Comparison of ENCODE assay signal across 1 cellular context in the genomic region with DNA sequence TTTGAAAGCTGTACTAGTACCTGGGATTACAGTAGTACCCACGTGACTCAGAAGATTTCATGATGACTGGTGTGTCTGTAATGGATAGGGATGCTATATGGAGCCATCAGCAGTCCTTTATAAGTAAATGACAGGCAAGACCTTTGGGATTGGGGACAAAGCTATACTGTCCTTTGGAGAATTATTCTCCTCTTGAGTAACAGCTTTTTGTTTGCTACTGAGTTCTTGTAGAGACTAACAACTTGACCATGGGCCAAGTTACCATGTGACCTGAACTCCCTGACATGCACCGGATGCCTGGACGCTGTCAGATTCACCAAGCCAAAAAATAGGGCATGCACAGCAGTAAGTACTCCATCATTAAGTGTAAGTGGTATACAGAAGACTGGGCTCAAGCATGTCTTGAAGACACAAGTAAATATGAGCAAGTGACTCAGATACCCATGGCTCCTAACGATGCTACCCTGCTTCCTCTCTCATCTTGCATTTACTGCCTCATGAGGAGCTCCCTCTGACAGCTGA.
TF ChIP-seq lines count a peak whose summit lies in the region.

No MANE protein-coding gene starts in this region.

TF ChIP-seq in endothelial cell of umbilical vein, 7 proteins besides CTCF, POLR2A, EP300 and RAD21:
- TF ChIP-seq EZH2 (IDR thresholded peaks at IDR 0.05; ENCODE audit: borderline replicate concordance, low read depth, low read length, severe bottlenecking), result no peak
- TF ChIP-seq JUN (IDR thresholded peaks at IDR 0.05; ENCODE audit: borderline replicate concordance, insufficient read depth, insufficient read length, low read depth), result no peak
- no peak for TF ChIP-seq POLR2AphosphoS5 (IDR thresholded peaks at IDR 0.05; ENCODE audit: insufficient read depth, low read depth, low read length)
- TF ChIP-seq MYC (IDR thresholded peaks at IDR 0.05; ENCODE audit: low read depth, low read length), result no peak
- no peak for TF ChIP-seq FOS (IDR thresholded peaks at IDR 0.05; ENCODE audit: borderline replicate concordance, insufficient read depth, low read length)
- TF ChIP-seq, protein P1, sequence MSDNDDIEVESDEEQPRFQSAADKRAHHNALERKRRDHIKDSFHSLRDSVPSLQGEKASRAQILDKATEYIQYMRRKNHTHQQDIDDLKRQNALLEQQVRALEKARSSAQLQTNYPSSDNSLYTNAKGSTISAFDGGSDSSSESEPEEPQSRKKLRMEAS (IDR thresholded peaks at IDR 0.05; ENCODE audit: insufficient read depth, insufficient read length), result no peak
TF ChIP-seq in endothelial cell of umbilical vein: peak in this region for 0.
